ENCODE assay signal across 9 cellular contexts in genomic region chr5:151924564-151925395, GRCh38. TPM values are rescaled to one million over a fixed set of nuclear protein-coding genes. Genes with fewer than 3 reads are reported as not detected.
DNase-seq lines count a peak whose midpoint lies in the region; ATAC-seq and TF ChIP-seq lines count a peak whose summit lies in the region.
"Had no signal": no experiment of that assay in that cellular context is flagged by ENCODE, and none has a peak within 500 bp of the region (broad histone marks: within the 10 kb centered on the region; RNA-seq: fewer than 3 reads in every experiment).

GLRA1 (minus strand) TSS chr5:151924851; CDS start chr5:151924549, 302 bp downstream.

- no peak within 1 kb of the TSS for H3K27ac Mint-ChIP-seq in activated CD4-positive, alpha-beta memory T cell treated with anti-CD3 and anti-CD28 coated beads, Interleukin-2, amount 10 ng/mL, durations not matched to agents 7 days and 5 days
- H3K27ac Mint-ChIP-seq in endothelial cell (ENCODE audit: unreplicated experiment) (no peak within 1 kb of the TSS), type B pancreatic cell (no peak within 1 kb of the TSS)

- H3K9me3 Mint-ChIP-seq in activated CD4-positive, alpha-beta memory T cell treated with anti-CD3 and anti-CD28 coated beads, Interleukin-2, amount 10 ng/mL, durations not matched to agents 7 days and 5 days, result no peaks in the 10 kb centered on the region
- no peaks in the 10 kb centered on the region for H3K9me3 Mint-ChIP-seq in endothelial cell (ENCODE audit: unreplicated experiment)
- no peaks in the 10 kb centered on the region for H3K9me3 Mint-ChIP-seq in type B pancreatic cell

- POLR2A ChIA-PET in activated CD4-positive, alpha-beta memory T cell treated with anti-CD3 and anti-CD28 coated beads, Interleukin-2, amount 10 ng/mL, durations not matched to agents 7 days and 5 days (lab: Charles Lee), result no interaction called here

- peaks cover 4% of the 10 kb centered on the region for H3K27me3 Mint-ChIP-seq in activated CD4-positive, alpha-beta memory T cell treated with anti-CD3 and anti-CD28 coated beads, Interleukin-2, amount 10 ng/mL, durations not matched to agents 7 days and 5 days
- peaks cover 4% of the 10 kb centered on the region for H3K27me3 Mint-ChIP-seq in endothelial cell (ENCODE audit: unreplicated experiment)
- H3K27me3 Mint-ChIP-seq in type B pancreatic cell, result peaks cover 39% of the 10 kb centered on the region

- H3K36me3 ChIP-seq in mucosa of descending colon (ENCODE audit: low read depth), result no peaks in the 10 kb centered on the region

- CTCF ChIA-PET in activated CD4-positive, alpha-beta memory T cell treated with anti-CD3 and anti-CD28 coated beads, Interleukin-2, amount 10 ng/mL, durations not matched to agents 7 days and 5 days (lab: Charles Lee), result no interaction called here

- no peaks in the 10 kb centered on the region for H3K4me1 Mint-ChIP-seq in activated CD4-positive, alpha-beta memory T cell treated with anti-CD3 and anti-CD28 coated beads, Interleukin-2, amount 10 ng/mL, durations not matched to agents 7 days and 5 days
- H3K4me1 Mint-ChIP-seq in endothelial cell (ENCODE audit: unreplicated experiment) (no peaks in the 10 kb centered on the region), type B pancreatic cell (ENCODE audit: unreplicated experiment) (no peaks in the 10 kb centered on the region)

- no peak within 1 kb of the TSS for H3K4me3 ChIP-seq in mucosa of descending colon

- H3K4me3 Mint-ChIP-seq in activated CD4-positive, alpha-beta memory T cell treated with anti-CD3 and anti-CD28 coated beads, Interleukin-2, amount 10 ng/mL, durations not matched to agents 7 days and 5 days, result no peak within 1 kb of the TSS
- peak within 1 kb of the TSS; percentile 43 for H3K4me3 Mint-ChIP-seq in endothelial cell (ENCODE audit: unreplicated experiment)
- peak within 1 kb of the TSS; percentile 77 for H3K4me3 Mint-ChIP-seq in type B pancreatic cell

- TF ChIP-seq CTCF in endothelial cell (IDR thresholded peaks at IDR 0.05; ENCODE audit: unreplicated experiment), result no peak
- TF ChIP-seq CTCF in mucosa of descending colon (IDR thresholded peaks at IDR 0.05), result no peak
- no peak for TF ChIP-seq CTCF in type B pancreatic cell (conservative IDR thresholded peaks at IDR 0.05)

- H3K9me3 ChIP-seq in mucosa of descending colon, result no peaks in the 10 kb centered on the region

- peak; percentile 69 for DNase-seq in DMS53 (lab: John Stamatoyannopoulos, UW)
- peak; percentile 55 to 62 for DNase-seq in Kasumi-1 (lab: John Stamatoyannopoulos, UW)
- DNase-seq in activated CD4-positive, alpha-beta memory T cell treated with anti-CD3 and anti-CD28 coated beads, Interleukin-2, amount 10 ng/mL, durations not matched to agents 7 days and 5 days, result peak; percentile 46
- peak; percentile 77 for DNase-seq in endothelial cell (ENCODE audit: low spot score)
- peak; percentile 40 to 62 (median 58) for DNase-seq in mucosa of descending colon
- DNase-seq in type B pancreatic cell (ENCODE audit: extremely low spot score, unreplicated experiment), result peak; percentile 78
- no peak for DNase-seq in cortex of kidney (lab: John Stamatoyannopoulos, UW)
- no peak for DNase-seq in HCEC 1CT

- no peaks in the 10 kb centered on the region for H3K36me3 Mint-ChIP-seq in activated CD4-positive, alpha-beta memory T cell treated with anti-CD3 and anti-CD28 coated beads, Interleukin-2, amount 10 ng/mL, durations not matched to agents 7 days and 5 days (ENCODE audit: low read depth)
- H3K36me3 Mint-ChIP-seq in endothelial cell (ENCODE audit: low read depth, unreplicated experiment) (no peaks in the 10 kb centered on the region), type B pancreatic cell (no peaks in the 10 kb centered on the region)

- ATAC-seq in mucosa of descending colon, result peak; percentile 47

- H3K4me1 ChIP-seq in mucosa of descending colon (ENCODE audit: low read depth), result no peaks in the 10 kb centered on the region

- intact Hi-C loops in mucosa of descending colon (cut with DNase I, micrococcal nuclease), result no loop called here

RNA-seq across cellular contexts. Expression of gene GLRA1, which starts in this region (rescaled TPM):
- total RNA-seq in activated CD4-positive, alpha-beta memory T cell treated with anti-CD3 and anti-CD28 coated beads, Interleukin-2, amount 10 ng/mL, durations not matched to agents 7 days and 5 days, result not detected
- total RNA-seq in endothelial cell (ENCODE audit: unreplicated experiment) (not detected), mucosa of descending colon (not detected), type B pancreatic cell (ENCODE audit: low replicate concordance) (0.39 and 0.79 TPM in 2 replicates)
- total RNA-seq: epithelial cell of proximal tubule had no signal

Comparison
In these comparisons a context has a peak if more than half of its experiments do, and no peak if none do; other contexts are left out.
1. Peak in DNase-seq in activated CD4-positive, alpha-beta memory T cell treated with anti-CD3 and anti-CD28 coated beads, Interleukin-2, amount 10 ng/mL, durations not matched to agents 7 days and 5 days; RNA of the gene not detected or under 1 TPM.
2. Peak in DNase-seq in endothelial cell; RNA of the gene not detected or under 1 TPM.
3. Peak in DNase-seq and ATAC-seq in mucosa of descending colon; RNA of the gene not detected or under 1 TPM.
4. Peak in DNase-seq in type B pancreatic cell; RNA of the gene not detected or under 1 TPM.
5. DNase-seq: peak in DMS53 (single experiment) and Kasumi-1 (2 of 2); none in cortex of kidney (single experiment) and HCEC 1CT (single experiment).